ENCODE assay signal across 18 cellular contexts in genomic region chr13:75783906-75784485, GRCh38.
DNase-seq lines count a peak whose midpoint lies in the region; ATAC-seq, FAIRE-seq and TF ChIP-seq lines count a peak whose summit lies in the region.
"Had no signal": no experiment of that assay in that cellular context is flagged by ENCODE, and none has a peak within 500 bp of the region (broad histone marks: within the 10 kb centered on the region; RNA-seq: fewer than 3 reads in every experiment).

No MANE protein-coding gene starts in this region.

- H3K4me3 Mint-ChIP-seq in nephron, result no peak overlapping the region
- no peak overlapping the region for H3K4me3 Mint-ChIP-seq in CD8-positive, alpha-beta T cell
- no peak overlapping the region for H3K4me3 Mint-ChIP-seq in activated CD8-positive, alpha-beta T cell treated with anti-CD3 and anti-CD28 coated beads for 36 hours
- H3K4me3 Mint-ChIP-seq: CD8-positive, alpha-beta memory T cell had no signal

- TF ChIP-seq RAD21 in liver (IDR thresholded peaks at IDR 0.05) (no peak), HepG2 (CRISPR knock-in tag; IDR thresholded peaks at IDR 0.05) (no peak)

- DNase-seq in HepG2 (ENCODE audit: low spot score) (no peak), GM13976 (ENCODE audit: low spot score) (no peak)
- DNase-seq in CD8-positive, alpha-beta T cell, result no peak
- no peak for DNase-seq in activated CD8-positive, alpha-beta T cell treated with anti-CD3 and anti-CD28 coated beads for 36 hours
- DNase-seq: CD8-positive, alpha-beta memory T cell; DMS79; NCI-H1417 treated with DMSO at 0.1 percent for 48 hours; NCI-H187 treated with DMSO at 0.1 percent for 48 hours; NCI-H2227 treated with DMSO at 0.1 percent for 48 hours; NCI-H524; PC-9; SJCRH30 had no signal

- no peak overlapping the region for H2AFZ ChIP-seq in HepG2 (ENCODE audit: low read length)
- H2AFZ ChIP-seq: PC-9 had no signal

- peaks cover 11% of the 10 kb centered on the region for H3K4me1 Mint-ChIP-seq in nephron
- peaks cover 10% of the 10 kb centered on the region for H3K4me1 Mint-ChIP-seq in CD8-positive, alpha-beta T cell (ENCODE audit: low read depth)
- peaks cover 10% of the 10 kb centered on the region for H3K4me1 Mint-ChIP-seq in activated CD8-positive, alpha-beta T cell treated with anti-CD3 and anti-CD28 coated beads for 36 hours (ENCODE audit: low read depth)
- H3K4me1 Mint-ChIP-seq: CD8-positive, alpha-beta memory T cell had no signal

- peak overlapping the region in 2 of 3 experiments; percentile 30 for H3K27ac Mint-ChIP-seq in nephron
- no peak overlapping the region for H3K27ac Mint-ChIP-seq in CD8-positive, alpha-beta T cell
- no peak overlapping the region for H3K27ac Mint-ChIP-seq in activated CD8-positive, alpha-beta T cell treated with anti-CD3 and anti-CD28 coated beads for 36 hours
- H3K27ac Mint-ChIP-seq: CD8-positive, alpha-beta memory T cell had no signal

- no peaks in the 10 kb centered on the region for H3K27me3 Mint-ChIP-seq in nephron (ENCODE audit: low read depth)
- H3K27me3 Mint-ChIP-seq in CD8-positive, alpha-beta T cell (ENCODE audit: low read depth), result no peaks in the 10 kb centered on the region
- no peaks in the 10 kb centered on the region for H3K27me3 Mint-ChIP-seq in activated CD8-positive, alpha-beta T cell treated with anti-CD3 and anti-CD28 coated beads for 36 hours

- CTCF ChIA-PET in HepG2 (lab: Yijun Ruan, JAX; ENCODE audit: low intra/inter-chr PET ratio, low total read pairs), result no interaction called here
- CTCF ChIA-PET in CD8-positive, alpha-beta T cell (lab: Charles Lee), result no interaction called here
- CTCF ChIA-PET in activated CD8-positive, alpha-beta T cell treated with anti-CD3 and anti-CD28 coated beads for 36 hours (lab: Charles Lee), result interaction anchor here (1.1 to 3.0 kb wide), 4 partner anchors 8 to 88 kb away, joined by 3 to 14 read pairs (median 3); no protein-coding TSS in a partner anchor

- 27% methylated on average over 4 of the region's 4 CpGs for WGBS in liver
- 96% methylated on average over 4 of the region's 4 CpGs for WGBS in HepG2 (ENCODE audit: low lambda C conversion rate)

- in situ Hi-C loops in HepG2 (cut with HindIII; ENCODE audit: extremely low pct_ligation_motif_present, low pct_unique_long_range_greater_than_20kb), result no loop called here
- in situ Hi-C loops in GM13976 (cut with MboI; ENCODE audit: low sequenced_read_pairs, unreplicated experiment), result no loop called here

- TF ChIP-seq EP300 in HepG2 (IDR thresholded peaks at IDR 0.05; ENCODE audit: low read depth in 2 of 2, low read length in 2 of 2), result no peak
- no peak for TF ChIP-seq EP300 in HepG2 (CRISPR knock-in tag; IDR thresholded peaks at IDR 0.05; ENCODE audit: borderline replicate concordance)

- H3K36me3 Mint-ChIP-seq in nephron (ENCODE audit: low read depth), result peaks cover 23% of the 10 kb centered on the region
- peaks cover 28% of the 10 kb centered on the region for H3K36me3 Mint-ChIP-seq in CD8-positive, alpha-beta T cell
- peaks cover 14% of the 10 kb centered on the region for H3K36me3 Mint-ChIP-seq in activated CD8-positive, alpha-beta T cell treated with anti-CD3 and anti-CD28 coated beads for 36 hours (ENCODE audit: low read depth)

- H3K9ac ChIP-seq in liver (ENCODE audit: low read depth in 1 of 2, low read length in 2 of 2), result no peak overlapping the region
- no peak overlapping the region for H3K9ac ChIP-seq in HepG2 (ENCODE audit: insufficient read depth, low read depth, low read length)
- H3K9ac ChIP-seq: BLaER1 treated with 17β-estradiol and CSF1 and Interleukin-3, amounts not matched to agents 10 nM and 100 nM; KMS-11 had no signal

- H3K4me1 ChIP-seq in liver (ENCODE audit: control insufficient read depth in 4 of 4, insufficient read depth in 4 of 4, low read length in 3 of 4) (peaks cover 3 to 27% (median 24%) of the 10 kb centered on the region in 4 donors), HepG2 (ENCODE audit: insufficient read depth, low read length) (peaks cover 41% of the 10 kb centered on the region)
- no peaks in the 10 kb centered on the region for H3K4me1 ChIP-seq in CD8-positive, alpha-beta T cell (ENCODE audit: insufficient read depth, low read length)
- H3K4me1 ChIP-seq: BLaER1 treated with 17β-estradiol and CSF1 and Interleukin-3, amounts not matched to agents 10 nM and 100 nM had no signal

- POLR2A ChIA-PET in HepG2 (lab: Yijun Ruan, JAX), result interaction anchor here (1.1 to 1.2 kb wide), 2 partner anchors 8 to 22 kb away, joined by 3 to 5 read pairs; no protein-coding TSS in a partner anchor
- POLR2A ChIA-PET in CD8-positive, alpha-beta T cell (lab: Charles Lee), result interaction anchor here (1.0 kb wide), 1 partner anchor 21 kb away, joined by 3 read pairs; no protein-coding TSS in a partner anchor
- POLR2A ChIA-PET in activated CD8-positive, alpha-beta T cell treated with anti-CD3 and anti-CD28 coated beads for 36 hours (lab: Charles Lee), result no interaction called here

- no peak for TF ChIP-seq POLR2A in HepG2 (IDR thresholded peaks at IDR 0.05; ENCODE audit: insufficient read depth in 1 of 2, low read depth in 2 of 2, low read length in 2 of 2)

- H3K27me3 ChIP-seq in liver (ENCODE audit: control insufficient read depth in 4 of 4, insufficient read depth in 4 of 4, low read length in 3 of 4), result no peaks in the 10 kb centered on the region
- no peaks in the 10 kb centered on the region for H3K27me3 ChIP-seq in HepG2 (ENCODE audit: control insufficient read depth in 1 of 2, insufficient read depth in 2 of 2, low read length in 2 of 2)
- no peaks in the 10 kb centered on the region for H3K27me3 ChIP-seq in CD8-positive, alpha-beta T cell (ENCODE audit: insufficient read depth, low read length)
- H3K27me3 ChIP-seq: BLaER1 treated with 17β-estradiol and CSF1 and Interleukin-3, amounts not matched to agents 10 nM and 100 nM; SJCRH30 had no signal

- peaks cover 22% of the 10 kb centered on the region for H4K20me1 ChIP-seq in HepG2 (ENCODE audit: insufficient read depth, low read length)
- H4K20me1 ChIP-seq: BLaER1 treated with 17β-estradiol and CSF1 and Interleukin-3, amounts not matched to agents 10 nM and 100 nM had no signal

- intact Hi-C loops in HepG2 (cut with micrococcal nuclease; ENCODE audit: unreplicated experiment), result no loop called here
- intact Hi-C loops in CD8-positive, alpha-beta T cell (cut with DNase I, micrococcal nuclease), result no loop called here
- intact Hi-C loops in activated CD8-positive, alpha-beta T cell treated with anti-CD3 and anti-CD28 coated beads for 36 hours (cut with micrococcal nuclease), result no loop called here

- peaks cover 16% of the 10 kb centered on the region for H3K9me3 Mint-ChIP-seq in nephron
- peaks cover 14% of the 10 kb centered on the region for H3K9me3 Mint-ChIP-seq in CD8-positive, alpha-beta T cell
- H3K9me3 Mint-ChIP-seq in activated CD8-positive, alpha-beta T cell treated with anti-CD3 and anti-CD28 coated beads for 36 hours, result peaks cover 7% of the 10 kb centered on the region

- FAIRE-seq in HepG2 (lab: Jason Lieb, UNC), result no peak
- FAIRE-seq: D721Med had no signal

- H3K79me2 ChIP-seq in HepG2 (ENCODE audit: insufficient read depth, low read length), result peaks cover 86% of the 10 kb centered on the region

- BruUV-seq in HepG2 (replicated peaks; lab: Mats Ljungman, UMichigan), result no TSS peak

- H3K27ac ChIP-seq in liver (ENCODE audit: low read depth in 1 of 2, low read length in 2 of 2) (peak overlapping the region; percentile 1 to 57), HepG2 (ENCODE audit: extremely low read length, insufficient read depth, low read length) (no peak overlapping the region)
- no peak overlapping the region for H3K27ac ChIP-seq in CD8-positive, alpha-beta T cell (ENCODE audit: low read depth, low read length)
- H3K27ac ChIP-seq: BLaER1 treated with 17β-estradiol and CSF1 and Interleukin-3, amounts not matched to agents 10 nM and 100 nM; KMS-11; PC-9; SJCRH30 had no signal

- peaks cover 0 to 4% (median 1%) of the 10 kb centered on the region in 4 donors for H3K36me3 ChIP-seq in liver (ENCODE audit: control insufficient read depth in 4 of 4, insufficient read depth in 3 of 4, low read depth in 1 of 4, low read length in 3 of 4)
- H3K36me3 ChIP-seq in HepG2 (replicated peaks in 1 of 2; ENCODE audit: control insufficient read depth in 1 of 2, insufficient read depth in 2 of 2, low read length in 2 of 2), result peaks cover 7% of the 10 kb centered on the region in 2 experiments
- no peaks in the 10 kb centered on the region for H3K36me3 ChIP-seq in CD8-positive, alpha-beta T cell (ENCODE audit: insufficient read depth, low read length)
- H3K36me3 ChIP-seq: BLaER1 treated with 17β-estradiol and CSF1 and Interleukin-3, amounts not matched to agents 10 nM and 100 nM; SJCRH30 had no signal

- H3K4me3 ChIP-seq in liver (ENCODE audit: low read depth in 1 of 3, low read length in 3 of 3), result no peak overlapping the region
- H3K4me3 ChIP-seq in HepG2 (replicated peaks in 1 of 3; ENCODE audit: insufficient read depth in 1 of 3, low read depth in 2 of 3, low read length in 3 of 3), result no peak overlapping the region
- no peak overlapping the region for H3K4me3 ChIP-seq in CD8-positive, alpha-beta T cell (ENCODE audit: low read depth, low read length)
- H3K4me3 ChIP-seq: BLaER1 treated with 17β-estradiol and CSF1 and Interleukin-3, amounts not matched to agents 10 nM and 100 nM; PC-9; SJCRH30 had no signal

- TF ChIP-seq CTCF in liver (IDR thresholded peaks at IDR 0.05; ENCODE audit: low read depth, low read length, missing input control), result no peak
- TF ChIP-seq CTCF in HepG2 (CRISPR knock-in tag; IDR thresholded peaks at IDR 0.05), result no peak
- TF ChIP-seq CTCF in nephron (IDR thresholded peaks at IDR 0.05; ENCODE audit: unreplicated experiment in 3 of 3), result no peak
- TF ChIP-seq CTCF in CD8-positive, alpha-beta T cell (IDR thresholded peaks at IDR 0.05), result no peak
- TF ChIP-seq CTCF in GM13976 (IDR thresholded peaks at IDR 0.05; ENCODE audit: borderline replicate concordance, control extremely low read depth, extremely low read depth, insufficient read depth, missing control alignments), result no peak
- no peak for TF ChIP-seq CTCF in activated CD8-positive, alpha-beta T cell treated with anti-CD3 and anti-CD28 coated beads for 36 hours (IDR thresholded peaks at IDR 0.05)

- no peak overlapping the region for H3K4me2 ChIP-seq in HepG2 (ENCODE audit: low read depth, low read length)
- H3K4me2 ChIP-seq: BLaER1 treated with 17β-estradiol and CSF1 and Interleukin-3, amounts not matched to agents 10 nM and 100 nM; KMS-11; PC-9 had no signal

- H3K9me3 ChIP-seq in liver (ENCODE audit: control insufficient read depth in 4 of 4, low read length in 3 of 4) (no peaks in the 10 kb centered on the region), HepG2 (ENCODE audit: low read length) (peaks cover 3% of the 10 kb centered on the region; the same call in 1 of the 2 replicates)
- H3K9me3 ChIP-seq in CD8-positive, alpha-beta T cell (ENCODE audit: low read length), result no peaks in the 10 kb centered on the region
- H3K9me3 ChIP-seq: SJCRH30 had no signal

- ATAC-seq in HepG2 (no peak), SK-N-SH treated with all-trans-retinoic acid at 6 μM for 48 hours (no peak)
- ATAC-seq in CD8-positive, alpha-beta T cell, result no peak
- no peak for ATAC-seq in activated CD8-positive, alpha-beta T cell treated with anti-CD3 and anti-CD28 coated beads for 36 hours

TF ChIP-seq in liver, 16 proteins besides CTCF, POLR2A, EP300 and RAD21 (continues in another document):
- TF ChIP-seq SP1 (IDR thresholded peaks at IDR 0.05) (no peak), RXRA (IDR thresholded peaks at IDR 0.05) (no peak)

TF ChIP-seq in HepG2, 621 proteins besides CTCF, POLR2A, EP300 and RAD21 (continues in another document):
- TF ChIP-seq TCF7L2 (IDR thresholded peaks at IDR 0.05; ENCODE audit: low read depth, low read length), result no peak

Comparison
In these comparisons a context has a peak if more than half of its experiments do, and no peak if none do; other contexts are left out.
1. H3K27ac ChIP-seq: peak in liver (2 of 2); none in HepG2 (single experiment) and CD8-positive, alpha-beta T cell (single experiment).
2. H3K27ac Mint-ChIP-seq: peak in nephron (2 of 3); none in CD8-positive, alpha-beta T cell (single experiment) and activated CD8-positive, alpha-beta T cell treated with anti-CD3 and anti-CD28 coated beads for 36 hours (single experiment).